In genomic region chr18:58400337-58400885, GRCh38 we compare ENCODE assay signal across 1 cellular context.
TF ChIP-seq lines count a peak whose summit lies in the region.

No MANE protein-coding gene starts in this region.

TF ChIP-seq in HepG2, 621 proteins besides CTCF, POLR2A, EP300 and RAD21 (continued from another document and continues in another):
- TF ChIP-seq SNAPC4 (CRISPR knock-in tag; IDR thresholded peaks at IDR 0.05) (0 out of 2 replicates have a peak, but pooled peaks have one; percentile 13), MTF2 (CRISPR knock-in tag; IDR thresholded peaks at IDR 0.05; ENCODE audit: borderline replicate concordance) (no peak), ELF4 (CRISPR knock-in tag; IDR thresholded peaks at IDR 0.05; ENCODE audit: borderline replicate concordance) (0 out of 2 replicates have a peak, but pooled peaks have one; percentile 1), ZNF234 (CRISPR knock-in tag; conservative IDR thresholded peaks at IDR 0.05) (0 out of 2 replicates have a peak, but pooled peaks have one; percentile 40), KLF16 (CRISPR knock-in tag; IDR thresholded peaks at IDR 0.05) (no peak), RBM22 (optimal IDR thresholded peaks at IDR 0.05; ENCODE audit: low read length) (peak; percentile 88), KDM6A (CRISPR knock-in tag; IDR thresholded peaks at IDR 0.05; ENCODE audit: low read depth) (no peak), TOE1 (CRISPR knock-in tag; IDR thresholded peaks at IDR 0.05) (no peak), HOXA5 (CRISPR knock-in tag; IDR thresholded peaks at IDR 0.05) (no peak), BCLAF1 (IDR thresholded peaks at IDR 0.05) (no peak), RBFOX2 (IDR thresholded peaks at IDR 0.05; ENCODE audit: low read depth, low read length) (no peak), ZNF317 (CRISPR knock-in tag; IDR thresholded peaks at IDR 0.05) (peak; percentile 16; the same call in 1 of the 2 replicates), ELK4 (CRISPR knock-in tag; IDR thresholded peaks at IDR 0.05; ENCODE audit: borderline replicate concordance) (no peak), AFF4 (CRISPR knock-in tag; IDR thresholded peaks at IDR 0.05) (peak; percentile 65; the same call in 1 of the 2 replicates), ERF (CRISPR knock-in tag; IDR thresholded peaks at IDR 0.05) (no peak; the same call in 1 of the 2 replicates), SMAD3 (CRISPR knock-in tag; IDR thresholded peaks at IDR 0.05) (no peak), NFE2L1 (CRISPR knock-in tag; IDR thresholded peaks at IDR 0.05; ENCODE audit: borderline replicate concordance) (no peak), ZNF329 (CRISPR knock-in tag; IDR thresholded peaks at IDR 0.05; ENCODE audit: low read depth) (0 out of 2 replicates have a peak, but pooled peaks have one; percentile 4), DMAP1 (CRISPR knock-in tag; IDR thresholded peaks at IDR 0.05) (no peak), HNF4G (IDR thresholded peaks at IDR 0.05; ENCODE audit: borderline replicate concordance, low read depth, low read length) (no peak), HNF4G (CRISPR knock-in tag; IDR thresholded peaks at IDR 0.05; ENCODE audit: borderline replicate concordance, low read depth) (no peak), ZNF460 (CRISPR knock-in tag; IDR thresholded peaks at IDR 0.05; ENCODE audit: borderline replicate concordance) (no peak), TRIM22 (IDR thresholded peaks at IDR 0.05) (no peak), MEIS1 (CRISPR knock-in tag; IDR thresholded peaks at IDR 0.05; ENCODE audit: borderline replicate concordance) (no peak), ZNF572 (CRISPR knock-in tag; IDR thresholded peaks at IDR 0.05) (no peak), KDM3A (CRISPR knock-in tag; IDR thresholded peaks at IDR 0.05; ENCODE audit: low read depth) (no peak), ZFYVE20 (CRISPR knock-in tag; IDR thresholded peaks at IDR 0.05; ENCODE audit: borderline replicate concordance, low read depth) (no peak), GATAD1 (CRISPR knock-in tag; IDR thresholded peaks at IDR 0.05) (no peak), MLLT10 (CRISPR knock-in tag; IDR thresholded peaks at IDR 0.05) (no peak), POLR2AphosphoS5 (IDR thresholded peaks at IDR 0.05; ENCODE audit: low read depth, low read length) (peak; percentile 57; the same call in 1 of the 2 replicates), BCL3 (CRISPR knock-in tag; IDR thresholded peaks at IDR 0.05) (no peak), PLRG1 (conservative IDR thresholded peaks at IDR 0.05) (no peak), IKZF5 (CRISPR knock-in tag; IDR thresholded peaks at IDR 0.05) (no peak), CENPT (CRISPR knock-in tag; IDR thresholded peaks at IDR 0.05; ENCODE audit: low read depth) (no peak), ZNF790 (CRISPR knock-in tag; IDR thresholded peaks at IDR 0.05; ENCODE audit: borderline replicate concordance) (no peak), HNRNPK (IDR thresholded peaks at IDR 0.05; ENCODE audit: low read depth, low read length, poor library complexity, severe bottlenecking) (no peak), ZBTB33 (CRISPR knock-in tag; IDR thresholded peaks at IDR 0.05) (peak; percentile 97), ATF3 (CRISPR knock-in tag; IDR thresholded peaks at IDR 0.05) (no peak), HMG20A (CRISPR knock-in tag; IDR thresholded peaks at IDR 0.05; ENCODE audit: borderline replicate concordance) (no peak), MTF1 (CRISPR knock-in tag; IDR thresholded peaks at IDR 0.05) (no peak), GATA4 (IDR thresholded peaks at IDR 0.05; ENCODE audit: borderline replicate concordance, low read depth) (no peak), ZNF33B (CRISPR knock-in tag; IDR thresholded peaks at IDR 0.05) (no peak), GZF1 (CRISPR knock-in tag; IDR thresholded peaks at IDR 0.05) (no peak), MXD1 (CRISPR knock-in tag; IDR thresholded peaks at IDR 0.05) (no peak), ZBTB38 (CRISPR knock-in tag; IDR thresholded peaks at IDR 0.05) (peak; percentile 98), PITX1 (CRISPR knock-in tag; IDR thresholded peaks at IDR 0.05) (peak; percentile 5; the same call in 1 of the 2 replicates), ZNF335 (CRISPR knock-in tag; IDR thresholded peaks at IDR 0.05) (no peak)
